16 cellular contexts compared by ENCODE assay signal in genomic region chr14:49017451-49017850, GRCh38.
DNase-seq lines count a peak whose midpoint lies in the region; ATAC-seq and TF ChIP-seq lines count a peak whose summit lies in the region.
"Had no signal": no experiment of that assay in that cellular context is flagged by ENCODE, and none has a peak within 500 bp of the region (broad histone marks: within the 10 kb centered on the region; RNA-seq: fewer than 3 reads in every experiment).

No MANE protein-coding gene starts in this region.

- H3K4me3 Mint-ChIP-seq in IgD-negative memory B cell (peak overlapping the region in 1 of 4 donors; percentile 53), naive B cell (peak overlapping the region in 4 of 8 donors; percentile 40 to 88 (median 69))

- peaks cover 26 to 44% (median 39%) of the 10 kb centered on the region in 3 donors for H3K4me1 Mint-ChIP-seq in IgD-negative memory B cell
- peaks cover 38 to 58% (median 44%) of the 10 kb centered on the region in 3 donors for H3K4me1 Mint-ChIP-seq in naive B cell

- no peaks in the 10 kb centered on the region for H3K27me3 ChIP-seq in kidney epithelial cell (ENCODE audit: control insufficient read depth, insufficient read depth, low read length)
- H3K27me3 ChIP-seq: MG63 had no signal

- TF ChIP-seq CTCF in kidney epithelial cell (IDR thresholded peaks at IDR 0.05; ENCODE audit: insufficient read depth, low read length, poor library complexity, severe bottlenecking) = no peak

- H3K27me3 Mint-ChIP-seq in IgD-negative memory B cell (peaks cover 2% of the 10 kb centered on the region), naive B cell (no peaks in the 10 kb centered on the region)

- peak overlapping the region in 2 of 3 donors; percentile 54 to 85 for H3K27ac Mint-ChIP-seq in IgD-negative memory B cell
- H3K27ac Mint-ChIP-seq in naive B cell = peak overlapping the region; percentile 60 to 96 (median 92)

- peak in 1 of 2 donors; percentile 11 for ATAC-seq in naive B cell (ENCODE audit: low read depth in 2 of 2)

- DNase-seq in kidney epithelial cell (ENCODE audit: low read depth) (peak; percentile 16), naive B cell (peak; percentile 11), ureter (ENCODE audit: low spot score) (no peak), SKM-1 treated with dmso at 0.1 percent for 144 hours (lab: John Stamatoyannopoulos, UW; ENCODE audit: unreplicated experiment) (no peak), erythroblast (lab: John Stamatoyannopoulos, UW) (no peak), UCSD-AML1 (lab: John Stamatoyannopoulos, UW; ENCODE audit: unreplicated experiment) (no peak)
- DNase-seq: COR-L47, Kasumi-1, MG63, NCI-H1048, NCI-H1436, NCI-H1930, NCI-H345, NCI-H524 treated with DMSO at 0.1 percent for 48 hours, RPMI8226 had no signal

- no peak overlapping the region for H3K4me3 ChIP-seq in kidney epithelial cell (ENCODE audit: low read depth, low read length)
- H3K4me3 ChIP-seq: MG63 had no signal

- no peaks in the 10 kb centered on the region for H3K36me3 Mint-ChIP-seq in IgD-negative memory B cell
- no peaks in the 10 kb centered on the region for H3K36me3 Mint-ChIP-seq in naive B cell

- H3K9me3 Mint-ChIP-seq in IgD-negative memory B cell (peaks cover 0 to 2% (median 0%) of the 10 kb centered on the region in 3 donors), naive B cell (peaks cover 0 to 4% (median 0%) of the 10 kb centered on the region in 7 donors)

- no peak for TF ChIP-seq POLR2A in erythroblast (IDR thresholded peaks at IDR 0.05; ENCODE audit: low read length)

- H3K36me3 ChIP-seq in kidney epithelial cell (ENCODE audit: control insufficient read depth, insufficient read depth, low read length) = no peaks in the 10 kb centered on the region
- H3K36me3 ChIP-seq: MG63 had no signal

Comparison
In these comparisons a context has a peak if more than half of its experiments do, and no peak if none do; other contexts are left out.
1. DNase-seq: peak in kidney epithelial cell (single experiment) and naive B cell (single experiment); none in ureter (single experiment), SKM-1 treated with dmso at 0.1 percent for 144 hours (single experiment), erythroblast (0 of 2) and UCSD-AML1 (single experiment).